In genomic region chr6:169857343-169858292, GRCh38 we compare ENCODE assay signal across 18 cellular contexts.
A peak's percentile ranks its signal among the peaks of the same experiment; 100 is the strongest.
DNase-seq lines count a peak whose midpoint lies in the region; ATAC-seq and TF ChIP-seq lines count a peak whose summit lies in the region.
"Had no signal": no experiment of that assay in that cellular context is flagged by ENCODE, and none has a peak within 500 bp of the region (broad histone marks: within the 10 kb centered on the region; RNA-seq: fewer than 3 reads in every experiment).

No MANE protein-coding gene starts in this region.

- no peaks in the 10 kb centered on the region for H3K36me3 ChIP-seq in right atrium auricular region
- no peaks in the 10 kb centered on the region for H3K36me3 ChIP-seq in left ventricle myocardium inferior
- no peaks in the 10 kb centered on the region for H3K36me3 ChIP-seq in neuronal stem cell (replicated peaks in 1 of 2; ENCODE audit: control insufficient read depth in 2 of 2, insufficient read depth in 2 of 2, low read length in 2 of 2)
- H3K36me3 ChIP-seq in upper lobe of right lung = no peaks in the 10 kb centered on the region

- no peak overlapping the region for H3K9ac ChIP-seq in neuronal stem cell (ENCODE audit: low read depth, low read length, poor library complexity)

- intact Hi-C loops in left ventricle myocardium inferior (cut with micrococcal nuclease) (no loop called here), upper lobe of right lung (cut with DNase I) (no loop called here)

- H2BK15ac ChIP-seq in neuronal stem cell (ENCODE audit: low read length) = no peak overlapping the region

- DNase-seq in right atrium auricular region (ENCODE audit: low spot score) (peak; percentile 32), left ventricle myocardium inferior (no peak), neuronal stem cell (ENCODE audit: low spot score) (no peak), upper lobe of right lung (peak; percentile 52), cerebellum (ENCODE audit: low spot score) (no peak), GDM1 (lab: John Stamatoyannopoulos, UW) (no peak)
- DNase-seq in activated CD8-positive, alpha-beta memory T cell treated with anti-CD3 and anti-CD28 coated beads, Interleukin-2, amount 50 U/mL, for 48 hours = peak; percentile 25
- no peak for DNase-seq in central memory CD4-positive, alpha-beta T cell
- DNase-seq: AML-193, Caco-2, DMS53, HFFc6, KG1, NCI-H1048, NCI-H146, NCI-H2081, NCI-H510A treated with DMSO at 0.1 percent for 48 hours, PC-9 had no signal

- H3K27ac ChIP-seq in right atrium auricular region (no peak overlapping the region), left ventricle myocardium inferior (replicated peaks) (no peak overlapping the region), neuronal stem cell (replicated peaks; ENCODE audit: low read length) (no peak overlapping the region), upper lobe of right lung (no peak overlapping the region)
- H3K27ac ChIP-seq: PC-9 had no signal

- H2BK5ac ChIP-seq in neuronal stem cell (ENCODE audit: low read length) = no peak overlapping the region

- TF ChIP-seq CTCF in right atrium auricular region (IDR thresholded peaks at IDR 0.05) (no peak), left ventricle myocardium inferior (IDR thresholded peaks at IDR 0.05; ENCODE audit: borderline replicate concordance) (no peak), upper lobe of right lung (IDR thresholded peaks at IDR 0.05) (no peak)

- WGBS in neuronal stem cell (ENCODE audit: extremely low coverage in 2 of 2, insufficient read length in 2 of 2, insufficient replicate concordance in 1 of 2), 2 donors = no CpG with 5 or more reads among the region's 19 CpGs

- no peak overlapping the region for H3K23ac ChIP-seq in neuronal stem cell (ENCODE audit: low read depth, low read length, poor library complexity)

- H3K4ac ChIP-seq in neuronal stem cell (ENCODE audit: low read length) = no peak overlapping the region

- no peak overlapping the region for H4K8ac ChIP-seq in neuronal stem cell (ENCODE audit: low read depth, low read length)

- H3K4me1 ChIP-seq in right atrium auricular region (no peaks in the 10 kb centered on the region), left ventricle myocardium inferior (peaks cover 30% of the 10 kb centered on the region), neuronal stem cell (ENCODE audit: control insufficient read depth in 2 of 2, insufficient read depth in 1 of 2, low read depth in 1 of 2, low read length in 2 of 2) (no peaks in the 10 kb centered on the region), upper lobe of right lung (peaks cover 6% of the 10 kb centered on the region)
- H3K4me1 ChIP-seq: Caco-2 had no signal

- H2BK120ac ChIP-seq in neuronal stem cell (ENCODE audit: low read depth, low read length) = no peak overlapping the region

- no peak overlapping the region for H4K91ac ChIP-seq in neuronal stem cell (ENCODE audit: low read depth, low read length, poor library complexity)

- no peak overlapping the region for H3K4me3 ChIP-seq in right atrium auricular region
- H3K4me3 ChIP-seq in left ventricle myocardium inferior = no peak overlapping the region
- H3K4me3 ChIP-seq in neuronal stem cell (ENCODE audit: low read length in 2 of 2) = peak overlapping the region in 1 of 2 donors; percentile 31
- no peak overlapping the region for H3K4me3 ChIP-seq in upper lobe of right lung
- H3K4me3 ChIP-seq: PC-9 had no signal

- H2AFZ ChIP-seq in neuronal stem cell (ENCODE audit: low read length) = no peak overlapping the region
- H2AFZ ChIP-seq: PC-9 had no signal

- H3K9me3 ChIP-seq in right atrium auricular region (peaks cover 0 to 15% of the 10 kb centered on the region in 2 donors), left ventricle myocardium inferior (replicated peaks) (peaks cover 16% of the 10 kb centered on the region), neuronal stem cell (replicated peaks in 1 of 2; ENCODE audit: control insufficient read depth in 2 of 2, insufficient read depth in 1 of 2, low read depth in 1 of 2, low read length in 2 of 2) (peaks cover 6 to 7% of the 10 kb centered on the region in 2 donors), upper lobe of right lung (no peaks in the 10 kb centered on the region)
- H3K9me3 ChIP-seq: Caco-2 had no signal

- H3K79me1 ChIP-seq in neuronal stem cell (ENCODE audit: low read depth, low read length) = no peaks in the 10 kb centered on the region

- H2BK12ac ChIP-seq in neuronal stem cell (ENCODE audit: low read length) = no peak overlapping the region

- no peak for ATAC-seq in upper lobe of right lung

- H2AK5ac ChIP-seq in neuronal stem cell (ENCODE audit: low read depth, low read length) = no peak overlapping the region

- H3K4me2 ChIP-seq in neuronal stem cell (ENCODE audit: insufficient read depth, low read length, poor library complexity, severe bottlenecking) = no peak overlapping the region
- H3K4me2 ChIP-seq: PC-9 had no signal

- no peak overlapping the region for H3K14ac ChIP-seq in neuronal stem cell (ENCODE audit: low read length)

- H3K18ac ChIP-seq in neuronal stem cell (ENCODE audit: low read length) = peak overlapping the region; percentile 40

- H3K27me3 ChIP-seq in right atrium auricular region = no peaks in the 10 kb centered on the region
- H3K27me3 ChIP-seq in left ventricle myocardium inferior (ENCODE audit: low read depth) = no peaks in the 10 kb centered on the region
- H3K27me3 ChIP-seq in neuronal stem cell (ENCODE audit: control insufficient read depth in 3 of 3, insufficient read depth in 3 of 3, low read depth in 1 of 3, low read length in 3 of 3) = no peaks in the 10 kb centered on the region
- no peaks in the 10 kb centered on the region for H3K27me3 ChIP-seq in upper lobe of right lung

Comparison
In these comparisons a context has a peak if more than half of its experiments do, and no peak if none do; other contexts are left out.
1. DNase-seq: peak in right atrium auricular region (single experiment), activated CD8-positive, alpha-beta memory T cell treated with anti-CD3 and anti-CD28 coated beads, Interleukin-2, amount 50 U/mL, for 48 hours (single experiment) and upper lobe of right lung (single experiment); none in left ventricle myocardium inferior (single experiment), neuronal stem cell (single experiment), cerebellum (single experiment), GDM1 (single experiment) and central memory CD4-positive, alpha-beta T cell (single experiment).